Comparison of ENCODE assay signal across 1 cellular context in the genomic region with DNA sequence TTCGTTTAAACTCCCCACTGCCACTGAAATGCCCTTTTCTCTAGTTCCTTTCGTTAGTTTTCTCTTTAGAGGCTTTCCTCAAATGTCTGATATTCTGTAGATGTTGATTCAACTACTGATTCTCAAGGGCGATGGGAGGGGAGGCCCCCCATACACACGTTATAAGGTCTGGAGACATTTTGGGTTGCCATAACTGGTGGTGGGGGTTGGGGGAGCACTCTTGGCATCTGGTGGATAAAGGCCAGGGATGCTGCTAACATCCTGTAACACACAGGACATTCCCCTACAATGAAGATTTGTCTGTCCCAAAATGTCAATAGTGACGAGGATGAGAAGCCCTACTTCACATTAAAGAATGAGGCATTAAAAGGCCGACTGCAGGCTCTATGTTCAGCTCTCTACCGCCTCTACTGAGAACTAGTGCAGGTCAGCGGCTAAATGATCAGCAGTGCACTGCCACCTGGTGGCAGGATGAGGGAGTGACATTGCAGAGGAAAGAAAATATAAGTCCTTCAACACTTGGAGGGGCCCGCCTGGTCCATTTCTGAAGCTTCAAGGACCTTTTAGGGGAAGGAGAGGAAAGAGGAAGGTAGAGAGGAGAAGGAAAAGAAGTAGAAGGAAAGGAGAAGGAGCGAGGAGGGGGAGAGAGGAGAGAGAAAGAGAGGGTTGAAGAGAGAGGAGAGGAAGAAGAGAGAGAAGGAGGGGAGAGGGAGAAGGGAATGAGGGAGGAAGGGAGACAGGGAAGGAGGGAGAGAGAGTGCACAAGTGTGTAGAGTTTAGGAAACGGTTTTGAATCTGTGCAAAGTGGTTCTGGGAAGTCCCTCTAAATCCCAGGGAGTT.
A peak's percentile ranks its signal among the peaks of the same experiment; 100 is the strongest.
TF ChIP-seq lines count a peak whose summit lies in the region.

No MANE protein-coding gene starts in this region.

TF ChIP-seq in IMR-90, 13 proteins besides CTCF, POLR2A, EP300 and RAD21:
- TF ChIP-seq BHLHE40 (IDR thresholded peaks at IDR 0.05; ENCODE audit: low read depth, low read length) = no peak
- no peak for TF ChIP-seq MAFK (IDR thresholded peaks at IDR 0.05; ENCODE audit: low read depth, low read length)
- TF ChIP-seq NFE2L2 (IDR thresholded peaks at IDR 0.05; ENCODE audit: low read depth, low read length) = no peak
- TF ChIP-seq RFX5 (IDR thresholded peaks at IDR 0.05; ENCODE audit: low read depth, low read length) = no peak
- TF ChIP-seq SMC3 (IDR thresholded peaks at IDR 0.05; ENCODE audit: low read depth, low read length) = peak; percentile 97
- TF ChIP-seq, protein P1, sequence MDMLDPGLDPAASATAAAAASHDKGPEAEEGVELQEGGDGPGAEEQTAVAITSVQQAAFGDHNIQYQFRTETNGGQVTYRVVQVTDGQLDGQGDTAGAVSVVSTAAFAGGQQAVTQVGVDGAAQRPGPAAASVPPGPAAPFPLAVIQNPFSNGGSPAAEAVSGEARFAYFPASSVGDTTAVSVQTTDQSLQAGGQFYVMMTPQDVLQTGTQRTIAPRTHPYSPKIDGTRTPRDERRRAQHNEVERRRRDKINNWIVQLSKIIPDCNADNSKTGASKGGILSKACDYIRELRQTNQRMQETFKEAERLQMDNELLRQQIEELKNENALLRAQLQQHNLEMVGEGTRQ (IDR thresholded peaks at IDR 0.05; ENCODE audit: low read depth, low read length) = no peak
- TF ChIP-seq MXI1 (IDR thresholded peaks at IDR 0.05; ENCODE audit: borderline replicate concordance, low read depth, low read length) = no peak
- TF ChIP-seq CHD1 (IDR thresholded peaks at IDR 0.05; ENCODE audit: low read depth, low read length) = peak; percentile 68; the same call in 1 of the 2 replicates
- TF ChIP-seq CEBPB (IDR thresholded peaks at IDR 0.05; ENCODE audit: low read depth, low read length) = no peak
